In genomic region chr10:59465089-59465488, GRCh38 we compare ENCODE assay signal across 10 cellular contexts.
DNase-seq lines count a peak whose midpoint lies in the region; TF ChIP-seq lines count a peak whose summit lies in the region.
"Had no signal": no experiment of that assay in that cellular context is flagged by ENCODE, and none has a peak within 500 bp of the region (broad histone marks: within the 10 kb centered on the region; RNA-seq: fewer than 3 reads in every experiment).

No MANE protein-coding gene starts in this region.

- H4K20me1 ChIP-seq in osteoblast (ENCODE audit: insufficient read depth, low read length) = no peaks in the 10 kb centered on the region

- H3K79me2 ChIP-seq in osteoblast (ENCODE audit: insufficient read depth, low read length) = no peaks in the 10 kb centered on the region

- H3K27ac ChIP-seq in osteoblast (ENCODE audit: low read depth, low read length) = no peak overlapping the region
- H3K27ac ChIP-seq in coronary artery = no peak overlapping the region

- H2AFZ ChIP-seq in osteoblast (ENCODE audit: low read length) = no peak overlapping the region

- no peaks in the 10 kb centered on the region for H3K27me3 ChIP-seq in osteoblast (ENCODE audit: insufficient read depth, low read length)

- H3K4me2 ChIP-seq in osteoblast (ENCODE audit: insufficient read depth, low read length) = no peak overlapping the region

- H3K4me3 ChIP-seq in LNCaP clone FGC (ENCODE audit: low read depth, low read length) (no peak overlapping the region), epithelial cell of proximal tubule (ENCODE audit: low read depth, low read length) (no peak overlapping the region), osteoblast (ENCODE audit: insufficient read depth, low read length) (no peak overlapping the region), coronary artery (no peak overlapping the region)

- DNase-seq in DMS53 treated with DMSO at 0.1 percent for 48 hours (lab: John Stamatoyannopoulos, UW; ENCODE audit: unreplicated experiment) = peak; percentile 2
- peak; percentile 13 for DNase-seq in LNCaP clone FGC (ENCODE audit: low read depth)
- DNase-seq in epithelial cell of proximal tubule (ENCODE audit: low read depth) = peak; percentile 0
- DNase-seq in osteoblast (ENCODE audit: insufficient read length, low spot score, missing footprints) = peak; percentile 30
- DNase-seq in RPMI8226 = no peak
- DNase-seq in ureter (ENCODE audit: low spot score) = no peak
- DNase-seq in coronary artery (ENCODE audit: low spot score) = no peak
- DNase-seq in COLO829 (ENCODE audit: low spot score) = no peak
- DNase-seq: central memory CD4-positive, alpha-beta T cell; NCI-H2029 had no signal

- H3K4me1 ChIP-seq in osteoblast (ENCODE audit: insufficient read depth, low read length) = no peaks in the 10 kb centered on the region

- no peaks in the 10 kb centered on the region for H3K36me3 ChIP-seq in osteoblast (ENCODE audit: insufficient read depth, low read length)

- H3K9me3 ChIP-seq in osteoblast (ENCODE audit: low read depth, low read length) = no peaks in the 10 kb centered on the region

- TF ChIP-seq CTCF in LNCaP clone FGC (IDR thresholded peaks at IDR 0.05; ENCODE audit: control insufficient read depth, extremely low read depth, insufficient read depth) (peak; percentile 50), epithelial cell of proximal tubule (conservative IDR thresholded peaks at IDR 0.05; ENCODE audit: low read depth, low read length) (peak; percentile 62), osteoblast (IDR thresholded peaks at IDR 0.05; ENCODE audit: extremely low read depth, low read depth, low read length) (peak; percentile 55), coronary artery (IDR thresholded peaks at IDR 0.05) (no peak)

Comparison
In these comparisons a context has a peak if more than half of its experiments do, and no peak if none do; other contexts are left out.
1. DNase-seq: peak in DMS53 treated with DMSO at 0.1 percent for 48 hours (single experiment), LNCaP clone FGC (single experiment), epithelial cell of proximal tubule (single experiment) and osteoblast (single experiment); none in RPMI8226 (single experiment), ureter (single experiment), coronary artery (single experiment) and COLO829 (single experiment).